In the genomic region with DNA sequence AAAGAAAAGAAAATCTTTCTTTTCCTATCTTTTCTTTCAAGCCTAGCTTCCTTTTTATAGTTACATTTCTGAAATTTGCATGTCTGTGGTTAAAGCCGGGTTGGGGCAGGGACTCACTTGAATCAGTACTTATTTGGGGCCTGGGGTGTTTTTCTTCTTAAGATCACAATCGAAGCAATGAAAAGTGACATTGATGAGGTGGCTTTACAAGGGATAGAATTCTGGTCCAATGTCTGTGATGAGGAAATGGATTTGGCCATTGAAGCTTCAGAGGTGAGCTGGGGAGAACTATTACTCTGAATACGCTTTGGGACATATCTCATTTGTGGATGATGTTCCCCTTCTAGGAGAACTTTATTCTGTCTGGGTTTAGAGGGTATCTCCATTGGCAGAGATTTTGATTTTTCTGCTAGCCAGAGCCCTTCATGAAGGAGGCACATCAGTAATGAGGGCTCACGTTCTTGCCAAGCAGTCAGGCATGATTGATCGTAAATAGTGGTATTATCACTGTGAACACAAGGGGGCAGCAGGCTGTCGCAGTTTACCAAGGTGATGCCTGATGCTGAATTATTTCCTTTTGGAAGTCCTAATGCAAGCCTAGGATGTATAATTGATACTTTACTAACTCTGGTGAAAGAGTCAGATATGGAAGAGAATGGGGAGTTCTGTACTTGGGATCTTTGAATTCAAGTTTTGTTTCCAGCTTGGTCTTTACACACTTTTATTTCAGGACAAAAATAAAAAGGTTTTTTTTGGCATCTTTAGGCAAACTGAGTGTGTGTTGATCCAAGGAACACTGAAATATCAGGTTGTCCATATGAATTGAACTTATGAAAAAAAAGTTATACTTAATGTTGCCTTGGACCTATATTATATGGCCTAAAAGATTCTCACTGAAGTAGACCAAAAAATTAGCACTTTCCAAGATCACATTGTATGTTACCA, we compare ENCODE assay signal across 1 cellular context.
A peak's percentile ranks its signal among the peaks of the same experiment; 100 is the strongest.
TF ChIP-seq lines count a peak whose summit lies in the region.

No MANE protein-coding gene starts in this region.

TF ChIP-seq in HepG2, 621 proteins besides CTCF, POLR2A, EP300 and RAD21 (continues in another document):
- TF ChIP-seq, protein P1, sequence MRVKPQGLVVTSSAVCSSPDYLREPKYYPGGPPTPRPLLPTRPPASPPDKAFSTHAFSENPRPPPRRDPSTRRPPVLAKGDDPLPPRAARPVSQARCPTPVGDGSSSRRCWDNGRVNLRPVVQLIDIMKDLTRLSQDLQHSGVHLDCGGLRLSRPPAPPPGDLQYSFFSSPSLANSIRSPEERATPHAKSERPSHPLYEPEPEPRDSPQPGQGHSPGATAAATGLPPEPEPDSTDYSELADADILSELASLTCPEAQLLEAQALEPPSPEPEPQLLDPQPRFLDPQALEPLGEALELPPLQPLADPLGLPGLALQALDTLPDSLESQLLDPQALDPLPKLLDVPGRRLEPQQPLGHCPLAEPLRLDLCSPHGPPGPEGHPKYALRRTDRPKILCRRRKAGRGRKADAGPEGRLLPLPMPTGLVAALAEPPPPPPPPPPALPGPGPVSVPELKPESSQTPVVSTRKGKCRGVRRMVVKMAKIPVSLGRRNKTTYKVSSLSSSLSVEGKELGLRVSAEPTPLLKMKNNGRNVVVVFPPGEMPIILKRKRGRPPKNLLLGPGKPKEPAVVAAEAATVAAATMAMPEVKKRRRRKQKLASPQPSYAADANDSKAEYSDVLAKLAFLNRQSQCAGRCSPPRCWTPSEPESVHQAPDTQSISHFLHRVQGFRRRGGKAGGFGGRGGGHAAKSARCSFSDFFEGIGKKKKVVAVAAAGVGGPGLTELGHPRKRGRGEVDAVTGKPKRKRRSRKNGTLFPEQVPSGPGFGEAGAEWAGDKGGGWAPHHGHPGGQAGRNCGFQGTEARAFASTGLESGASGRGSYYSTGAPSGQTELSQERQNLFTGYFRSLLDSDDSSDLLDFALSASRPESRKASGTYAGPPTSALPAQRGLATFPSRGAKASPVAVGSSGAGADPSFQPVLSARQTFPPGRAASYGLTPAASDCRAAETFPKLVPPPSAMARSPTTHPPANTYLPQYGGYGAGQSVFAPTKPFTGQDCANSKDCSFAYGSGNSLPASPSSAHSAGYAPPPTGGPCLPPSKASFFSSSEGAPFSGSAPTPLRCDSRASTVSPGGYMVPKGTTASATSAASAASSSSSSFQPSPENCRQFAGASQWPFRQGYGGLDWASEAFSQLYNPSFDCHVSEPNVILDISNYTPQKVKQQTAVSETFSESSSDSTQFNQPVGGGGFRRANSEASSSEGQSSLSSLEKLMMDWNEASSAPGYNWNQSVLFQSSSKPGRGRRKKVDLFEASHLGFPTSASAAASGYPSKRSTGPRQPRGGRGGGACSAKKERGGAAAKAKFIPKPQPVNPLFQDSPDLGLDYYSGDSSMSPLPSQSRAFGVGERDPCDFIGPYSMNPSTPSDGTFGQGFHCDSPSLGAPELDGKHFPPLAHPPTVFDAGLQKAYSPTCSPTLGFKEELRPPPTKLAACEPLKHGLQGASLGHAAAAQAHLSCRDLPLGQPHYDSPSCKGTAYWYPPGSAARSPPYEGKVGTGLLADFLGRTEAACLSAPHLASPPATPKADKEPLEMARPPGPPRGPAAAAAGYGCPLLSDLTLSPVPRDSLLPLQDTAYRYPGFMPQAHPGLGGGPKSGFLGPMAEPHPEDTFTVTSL (CRISPR knock-in tag; IDR thresholded peaks at IDR 0.05; ENCODE audit: borderline replicate concordance): no peak
- TF ChIP-seq ZNF839 (CRISPR knock-in tag; IDR thresholded peaks at IDR 0.05; ENCODE audit: borderline replicate concordance) (no peak), RBM22 (optimal IDR thresholded peaks at IDR 0.05; ENCODE audit: low read length) (peak; percentile 95), RBFOX2 (IDR thresholded peaks at IDR 0.05; ENCODE audit: low read depth, low read length) (0 out of 2 replicates have a peak, but pooled peaks have one; percentile 10), SSRP1 (CRISPR knock-in tag; IDR thresholded peaks at IDR 0.05) (peak; percentile 77; the same call in 1 of the 2 replicates), NR2C2 (CRISPR knock-in tag; IDR thresholded peaks at IDR 0.05; ENCODE audit: borderline replicate concordance) (no peak), CBX5 (CRISPR knock-in tag; IDR thresholded peaks at IDR 0.05; ENCODE audit: borderline replicate concordance) (no peak), ZNF460 (CRISPR knock-in tag; IDR thresholded peaks at IDR 0.05; ENCODE audit: borderline replicate concordance) (no peak), POLR2G (IDR thresholded peaks at IDR 0.05; ENCODE audit: low read depth, low read length) (peak; percentile 51; the same call in 1 of the 2 replicates), ATF1 (CRISPR knock-in tag; IDR thresholded peaks at IDR 0.05) (no peak), ZNF329 (CRISPR knock-in tag; IDR thresholded peaks at IDR 0.05; ENCODE audit: low read depth) (no peak), ZFP41 (CRISPR knock-in tag; IDR thresholded peaks at IDR 0.05; ENCODE audit: borderline replicate concordance) (no peak), GABPA (IDR thresholded peaks at IDR 0.05; ENCODE audit: low read depth, low read length) (no peak), GABPA (CRISPR knock-in tag; IDR thresholded peaks at IDR 0.05; ENCODE audit: low read depth) (0 out of 2 replicates have a peak, but pooled peaks have one; percentile 3), NR2F6 (IDR thresholded peaks at IDR 0.05) (no peak), NR2F6 (CRISPR knock-in tag; IDR thresholded peaks at IDR 0.05) (0 out of 2 replicates have a peak, but pooled peaks have one; percentile 13), ZSCAN30 (CRISPR knock-in tag; IDR thresholded peaks at IDR 0.05) (no peak), BHLHE40 (IDR thresholded peaks at IDR 0.05; ENCODE audit: low read length) (no peak), TAF1 (CRISPR knock-in tag; IDR thresholded peaks at IDR 0.05) (no peak), SAP130 (CRISPR knock-in tag; IDR thresholded peaks at IDR 0.05; ENCODE audit: low read depth) (no peak), HNRNPL (IDR thresholded peaks at IDR 0.05; ENCODE audit: low read depth, low read length) (no peak), FOXA1 (IDR thresholded peaks at IDR 0.05) (no peak), FOXA1 (CRISPR knock-in tag; IDR thresholded peaks at IDR 0.05) (peak; percentile 60), MEIS2 (CRISPR knock-in tag; IDR thresholded peaks at IDR 0.05) (no peak), SP5 (CRISPR knock-in tag; IDR thresholded peaks at IDR 0.05; ENCODE audit: borderline replicate concordance, low read depth) (no peak), BRCA1 (CRISPR knock-in tag; IDR thresholded peaks at IDR 0.05) (no peak), ATAD3A (CRISPR knock-in tag; IDR thresholded peaks at IDR 0.05) (no peak)
- TF ChIP-seq, protein P2, sequence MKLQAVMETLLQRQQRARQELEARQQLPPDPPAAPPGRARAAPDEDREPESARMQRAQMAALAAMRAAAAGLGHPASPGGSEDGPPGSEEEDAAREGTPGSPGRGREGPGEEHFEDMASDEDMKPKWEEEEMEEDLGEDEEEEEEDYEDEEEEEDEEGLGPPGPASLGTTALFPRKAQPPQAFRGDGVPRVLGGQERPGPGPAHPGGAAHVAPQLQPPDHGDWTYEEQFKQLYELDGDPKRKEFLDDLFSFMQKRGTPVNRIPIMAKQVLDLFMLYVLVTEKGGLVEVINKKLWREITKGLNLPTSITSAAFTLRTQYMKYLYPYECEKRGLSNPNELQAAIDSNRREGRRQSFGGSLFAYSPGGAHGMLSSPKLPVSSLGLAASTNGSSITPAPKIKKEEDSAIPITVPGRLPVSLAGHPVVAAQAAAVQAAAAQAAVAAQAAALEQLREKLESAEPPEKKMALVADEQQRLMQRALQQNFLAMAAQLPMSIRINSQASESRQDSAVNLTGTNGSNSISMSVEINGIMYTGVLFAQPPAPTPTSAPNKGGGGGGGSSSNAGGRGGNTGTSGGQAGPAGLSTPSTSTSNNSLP (IDR thresholded peaks at IDR 0.05; ENCODE audit: low read depth, low read length): peak; percentile 59; the same call in 1 of the 2 replicates
- TF ChIP-seq, protein P3, sequence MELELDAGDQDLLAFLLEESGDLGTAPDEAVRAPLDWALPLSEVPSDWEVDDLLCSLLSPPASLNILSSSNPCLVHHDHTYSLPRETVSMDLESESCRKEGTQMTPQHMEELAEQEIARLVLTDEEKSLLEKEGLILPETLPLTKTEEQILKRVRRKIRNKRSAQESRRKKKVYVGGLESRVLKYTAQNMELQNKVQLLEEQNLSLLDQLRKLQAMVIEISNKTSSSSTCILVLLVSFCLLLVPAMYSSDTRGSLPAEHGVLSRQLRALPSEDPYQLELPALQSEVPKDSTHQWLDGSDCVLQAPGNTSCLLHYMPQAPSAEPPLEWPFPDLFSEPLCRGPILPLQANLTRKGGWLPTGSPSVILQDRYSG (CRISPR knock-in tag; IDR thresholded peaks at IDR 0.05): no peak
- TF ChIP-seq, protein P4, sequence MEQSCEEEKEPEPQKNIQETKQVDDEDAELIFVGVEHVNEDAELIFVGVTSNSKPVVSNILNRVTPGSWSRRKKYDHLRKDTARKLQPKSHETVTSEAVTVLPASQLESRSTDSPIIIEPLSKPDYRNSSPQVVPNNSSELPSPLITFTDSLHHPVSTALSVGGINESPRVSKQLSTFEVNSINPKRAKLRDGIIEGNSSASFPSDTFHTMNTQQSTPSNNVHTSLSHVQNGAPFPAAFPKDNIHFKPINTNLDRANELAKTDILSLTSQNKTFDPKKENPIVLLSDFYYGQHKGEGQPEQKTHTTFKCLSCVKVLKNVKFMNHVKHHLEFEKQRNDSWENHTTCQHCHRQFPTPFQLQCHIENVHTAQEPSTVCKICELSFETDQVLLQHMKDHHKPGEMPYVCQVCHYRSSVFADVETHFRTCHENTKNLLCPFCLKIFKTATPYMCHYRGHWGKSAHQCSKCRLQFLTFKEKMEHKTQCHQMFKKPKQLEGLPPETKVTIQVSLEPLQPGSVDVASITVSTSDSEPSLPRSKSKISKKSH (CRISPR knock-in tag; IDR thresholded peaks at IDR 0.05; ENCODE audit: borderline replicate concordance): no peak
- TF ChIP-seq, protein P5, sequence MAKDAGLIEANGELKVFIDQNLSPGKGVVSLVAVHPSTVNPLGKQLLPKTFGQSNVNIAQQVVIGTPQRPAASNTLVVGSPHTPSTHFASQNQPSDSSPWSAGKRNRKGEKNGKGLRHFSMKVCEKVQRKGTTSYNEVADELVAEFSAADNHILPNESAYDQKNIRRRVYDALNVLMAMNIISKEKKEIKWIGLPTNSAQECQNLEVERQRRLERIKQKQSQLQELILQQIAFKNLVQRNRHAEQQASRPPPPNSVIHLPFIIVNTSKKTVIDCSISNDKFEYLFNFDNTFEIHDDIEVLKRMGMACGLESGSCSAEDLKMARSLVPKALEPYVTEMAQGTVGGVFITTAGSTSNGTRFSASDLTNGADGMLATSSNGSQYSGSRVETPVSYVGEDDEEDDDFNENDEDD (CRISPR knock-in tag; IDR thresholded peaks at IDR 0.05; ENCODE audit: borderline replicate concordance): no peak
- TF ChIP-seq, protein P6, sequence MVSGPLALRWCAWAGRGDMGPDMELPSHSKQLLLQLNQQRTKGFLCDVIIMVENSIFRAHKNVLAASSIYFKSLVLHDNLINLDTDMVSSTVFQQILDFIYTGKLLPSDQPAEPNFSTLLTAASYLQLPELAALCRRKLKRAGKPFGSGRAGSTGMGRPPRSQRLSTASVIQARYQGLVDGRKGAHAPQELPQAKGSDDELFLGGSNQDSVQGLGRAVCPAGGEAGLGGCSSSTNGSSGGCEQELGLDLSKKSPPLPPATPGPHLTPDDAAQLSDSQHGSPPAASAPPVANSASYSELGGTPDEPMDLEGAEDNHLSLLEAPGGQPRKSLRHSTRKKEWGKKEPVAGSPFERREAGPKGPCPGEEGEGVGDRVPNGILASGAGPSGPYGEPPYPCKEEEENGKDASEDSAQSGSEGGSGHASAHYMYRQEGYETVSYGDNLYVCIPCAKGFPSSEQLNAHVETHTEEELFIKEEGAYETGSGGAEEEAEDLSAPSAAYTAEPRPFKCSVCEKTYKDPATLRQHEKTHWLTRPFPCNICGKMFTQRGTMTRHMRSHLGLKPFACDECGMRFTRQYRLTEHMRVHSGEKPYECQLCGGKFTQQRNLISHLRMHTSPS (CRISPR knock-in tag; IDR thresholded peaks at IDR 0.05; ENCODE audit: low read depth): no peak
- TF ChIP-seq, protein P7, sequence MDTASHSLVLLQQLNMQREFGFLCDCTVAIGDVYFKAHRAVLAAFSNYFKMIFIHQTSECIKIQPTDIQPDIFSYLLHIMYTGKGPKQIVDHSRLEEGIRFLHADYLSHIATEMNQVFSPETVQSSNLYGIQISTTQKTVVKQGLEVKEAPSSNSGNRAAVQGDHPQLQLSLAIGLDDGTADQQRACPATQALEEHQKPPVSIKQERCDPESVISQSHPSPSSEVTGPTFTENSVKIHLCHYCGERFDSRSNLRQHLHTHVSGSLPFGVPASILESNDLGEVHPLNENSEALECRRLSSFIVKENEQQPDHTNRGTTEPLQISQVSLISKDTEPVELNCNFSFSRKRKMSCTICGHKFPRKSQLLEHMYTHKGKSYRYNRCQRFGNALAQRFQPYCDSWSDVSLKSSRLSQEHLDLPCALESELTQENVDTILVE (CRISPR knock-in tag; IDR thresholded peaks at IDR 0.05): no peak
- TF ChIP-seq, protein P8, sequence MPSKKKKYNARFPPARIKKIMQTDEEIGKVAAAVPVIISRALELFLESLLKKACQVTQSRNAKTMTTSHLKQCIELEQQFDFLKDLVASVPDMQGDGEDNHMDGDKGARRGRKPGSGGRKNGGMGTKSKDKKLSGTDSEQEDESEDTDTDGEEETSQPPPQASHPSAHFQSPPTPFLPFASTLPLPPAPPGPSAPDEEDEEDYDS (CRISPR knock-in tag; IDR thresholded peaks at IDR 0.05): no peak
- TF ChIP-seq, protein P9, sequence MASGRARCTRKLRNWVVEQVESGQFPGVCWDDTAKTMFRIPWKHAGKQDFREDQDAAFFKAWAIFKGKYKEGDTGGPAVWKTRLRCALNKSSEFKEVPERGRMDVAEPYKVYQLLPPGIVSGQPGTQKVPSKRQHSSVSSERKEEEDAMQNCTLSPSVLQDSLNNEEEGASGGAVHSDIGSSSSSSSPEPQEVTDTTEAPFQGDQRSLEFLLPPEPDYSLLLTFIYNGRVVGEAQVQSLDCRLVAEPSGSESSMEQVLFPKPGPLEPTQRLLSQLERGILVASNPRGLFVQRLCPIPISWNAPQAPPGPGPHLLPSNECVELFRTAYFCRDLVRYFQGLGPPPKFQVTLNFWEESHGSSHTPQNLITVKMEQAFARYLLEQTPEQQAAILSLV (CRISPR knock-in tag; IDR thresholded peaks at IDR 0.05; ENCODE audit: borderline replicate concordance): no peak
- TF ChIP-seq, protein P10, sequence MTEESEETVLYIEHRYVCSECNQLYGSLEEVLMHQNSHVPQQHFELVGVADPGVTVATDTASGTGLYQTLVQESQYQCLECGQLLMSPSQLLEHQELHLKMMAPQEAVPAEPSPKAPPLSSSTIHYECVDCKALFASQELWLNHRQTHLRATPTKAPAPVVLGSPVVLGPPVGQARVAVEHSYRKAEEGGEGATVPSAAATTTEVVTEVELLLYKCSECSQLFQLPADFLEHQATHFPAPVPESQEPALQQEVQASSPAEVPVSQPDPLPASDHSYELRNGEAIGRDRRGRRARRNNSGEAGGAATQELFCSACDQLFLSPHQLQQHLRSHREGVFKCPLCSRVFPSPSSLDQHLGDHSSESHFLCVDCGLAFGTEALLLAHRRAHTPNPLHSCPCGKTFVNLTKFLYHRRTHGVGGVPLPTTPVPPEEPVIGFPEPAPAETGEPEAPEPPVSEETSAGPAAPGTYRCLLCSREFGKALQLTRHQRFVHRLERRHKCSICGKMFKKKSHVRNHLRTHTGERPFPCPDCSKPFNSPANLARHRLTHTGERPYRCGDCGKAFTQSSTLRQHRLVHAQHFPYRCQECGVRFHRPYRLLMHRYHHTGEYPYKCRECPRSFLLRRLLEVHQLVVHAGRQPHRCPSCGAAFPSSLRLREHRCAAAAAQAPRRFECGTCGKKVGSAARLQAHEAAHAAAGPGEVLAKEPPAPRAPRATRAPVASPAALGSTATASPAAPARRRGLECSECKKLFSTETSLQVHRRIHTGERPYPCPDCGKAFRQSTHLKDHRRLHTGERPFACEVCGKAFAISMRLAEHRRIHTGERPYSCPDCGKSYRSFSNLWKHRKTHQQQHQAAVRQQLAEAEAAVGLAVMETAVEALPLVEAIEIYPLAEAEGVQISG (CRISPR knock-in tag; IDR thresholded peaks at IDR 0.05): no peak
